ENCODE assay signal across 1 cellular context in genomic region chr18:61841709-61842108, GRCh38.
TF ChIP-seq lines count a peak whose summit lies in the region.

No MANE protein-coding gene starts in this region.

TF ChIP-seq in K562, 482 proteins besides CTCF, POLR2A, EP300 and RAD21 (continued from another document):
- TF ChIP-seq ZBTB40 (IDR thresholded peaks at IDR 0.05) (peak; percentile 86), ZBTB40 (CRISPR knock-in tag; IDR thresholded peaks at IDR 0.05) (no peak), BDP1 (IDR thresholded peaks at IDR 0.05; ENCODE audit: insufficient read depth, insufficient read length) (no peak)
TF ChIP-seq in K562: peak in this region for 1.
